ENCODE assay signal across 17 cellular contexts in genomic region chr12:82414926-82415325, GRCh38.
"Had no signal": no experiment of that assay in that cellular context is flagged by ENCODE, and none has a peak within 500 bp of the region (broad histone marks: within the 10 kb centered on the region; RNA-seq: fewer than 3 reads in every experiment).

No MANE protein-coding gene starts in this region.

- H3K79me2 ChIP-seq: parathyroid adenoma had no signal

- H3K9me3 Mint-ChIP-seq: natural killer cell had no signal

- H3K36me3 ChIP-seq: gastrocnemius medialis, neutrophil, thyroid gland had no signal

- H2AFZ ChIP-seq: parathyroid adenoma had no signal

- H3K9ac ChIP-seq: parathyroid adenoma had no signal

- H3K4me1 ChIP-seq: ascending aorta, gastrocnemius medialis, heart right ventricle, parathyroid adenoma, thyroid gland had no signal

- ATAC-seq: activated naive CD8-positive, alpha-beta T cell treated with anti-CD3 and anti-CD28 coated beads, Interleukin-2, amount 50 U/mL, for 24 hours; gastrocnemius medialis; heart right ventricle; left lobe of liver; natural killer cell; stimulated activated naive B cell treated with anti-CD40 and anti-IgM and Interleukin-4, amounts not matched to agents 10 μg/mL and 1 μg/mL and 100 μg/mL, for 72 hours had no signal

- H3K4me1 Mint-ChIP-seq: activated naive CD8-positive, alpha-beta T cell treated with anti-CD3 and anti-CD28 coated beads, Interleukin-2, amount 50 U/mL, for 24 hours; stimulated activated naive B cell treated with anti-CD40 and anti-IgM and Interleukin-4, amounts not matched to agents 10 μg/mL and 1 μg/mL and 100 μg/mL, for 72 hours had no signal

- H3K27me3 Mint-ChIP-seq: activated naive CD8-positive, alpha-beta T cell treated with anti-CD3 and anti-CD28 coated beads, Interleukin-2, amount 50 U/mL, for 24 hours; stimulated activated naive B cell treated with anti-CD40 and anti-IgM and Interleukin-4, amounts not matched to agents 10 μg/mL and 1 μg/mL and 100 μg/mL, for 72 hours had no signal

- H3K27ac ChIP-seq: ascending aorta, coronary artery, gastrocnemius medialis, heart right ventricle, neutrophil, parathyroid adenoma, thyroid gland had no signal

- DNase-seq: activated CD4-positive, alpha-beta T cell treated with anti-CD3 and anti-CD28 coated beads for 1 hour; activated CD4-positive, alpha-beta T cell treated with anti-CD3 and anti-CD28 coated beads, Interleukin-2, amount 50 U/mL, for 4 hours; activated naive CD4-positive, alpha-beta T cell treated with Interleukin-2 at 50 U/mL for 16 hours; activated naive CD8-positive, alpha-beta T cell treated with anti-CD3 and anti-CD28 coated beads, Interleukin-2, amount 50 U/mL, for 24 hours; activated T-cell treated with anti-CD3 and anti-CD28 coated beads for 4 hours; central memory CD4-positive, alpha-beta T cell; gastrocnemius medialis; heart right ventricle; natural killer cell; stimulated activated naive B cell treated with anti-CD40 and anti-IgM and Interleukin-4, amounts not matched to agents 10 μg/mL and 1 μg/mL and 100 μg/mL, for 72 hours; T-helper 1 cell; thyroid gland had no signal

- H3K4me3 ChIP-seq: ascending aorta, coronary artery, gastrocnemius medialis, heart right ventricle, thyroid gland had no signal

- H3K27ac Mint-ChIP-seq: activated naive CD8-positive, alpha-beta T cell treated with anti-CD3 and anti-CD28 coated beads, Interleukin-2, amount 50 U/mL, for 24 hours; natural killer cell; stimulated activated naive B cell treated with anti-CD40 and anti-IgM and Interleukin-4, amounts not matched to agents 10 μg/mL and 1 μg/mL and 100 μg/mL, for 72 hours had no signal

- H3K4me3 Mint-ChIP-seq: activated naive CD8-positive, alpha-beta T cell treated with anti-CD3 and anti-CD28 coated beads, Interleukin-2, amount 50 U/mL, for 24 hours; natural killer cell; stimulated activated naive B cell treated with anti-CD40 and anti-IgM and Interleukin-4, amounts not matched to agents 10 μg/mL and 1 μg/mL and 100 μg/mL, for 72 hours had no signal

- H3K9me3 ChIP-seq: ascending aorta, gastrocnemius medialis, neutrophil, thyroid gland had no signal

- H3K27me3 ChIP-seq: ascending aorta, gastrocnemius medialis, heart right ventricle, neutrophil, thyroid gland had no signal
